ENCODE assay signal across 14 cellular contexts in genomic region chr14:99659333-99659741, GRCh38. TPM values are rescaled to one million over a fixed set of nuclear protein-coding genes. Genes with fewer than 3 reads are reported as not detected.
DNase-seq lines count a peak whose midpoint lies in the region; ATAC-seq and TF ChIP-seq lines count a peak whose summit lies in the region.
"Had no signal": no experiment of that assay in that cellular context is flagged by ENCODE, and none has a peak within 500 bp of the region (broad histone marks: within the 10 kb centered on the region; RNA-seq: fewer than 3 reads in every experiment).

No MANE protein-coding gene starts in this region.

- no peak overlapping the region for H3K4me2 ChIP-seq in GM23248 (ENCODE audit: unreplicated experiment)

- no peak overlapping the region for H3K4me3 ChIP-seq in BE2C (ENCODE audit: low read depth, low read length)
- H3K4me3 ChIP-seq in GM23248, result no peak overlapping the region
- no peak overlapping the region for H3K4me3 ChIP-seq in body of pancreas

- no peak overlapping the region for H2AFZ ChIP-seq in GM23248

- ATAC-seq in body of pancreas, result peak; percentile 33
- ATAC-seq in left colon, result peak; percentile 72
- no peak for ATAC-seq in HG03460 (IDR thresholded peaks at IDR 0.05; ENCODE audit: unreplicated experiment)

- 20 to 21% methylated on average over 32 to 39 of the region's 58 CpGs for WGBS in GM23248 (ENCODE audit: low coverage in 1 of 2, low lambda C conversion rate in 2 of 2, missing lambda C conversion rate in 2 of 2), 2 experiments
- WGBS in body of pancreas, 2 donors, result 7 to 29% methylated on average over 5 to 12 of the region's 58 CpGs

- peaks cover 7% of the 10 kb centered on the region; the same call in 1 of the 2 replicates for H3K4me1 ChIP-seq in BE2C
- peaks cover 12% of the 10 kb centered on the region for H3K4me1 ChIP-seq in GM23248 (ENCODE audit: insufficient read depth)
- peaks cover 5% of the 10 kb centered on the region for H3K4me1 ChIP-seq in body of pancreas

- intact Hi-C loops in body of pancreas (cut with DNase I), result no loop called here
- intact Hi-C loops in left colon (cut with DNase I, micrococcal nuclease), result no loop called here

- H4K20me1 ChIP-seq in GM23248 (ENCODE audit: insufficient read depth), result no peaks in the 10 kb centered on the region

- H3K9me3 ChIP-seq in BE2C, result no peaks in the 10 kb centered on the region
- no peaks in the 10 kb centered on the region for H3K9me3 ChIP-seq in GM23248 (ENCODE audit: low read depth)
- H3K9me3 ChIP-seq in body of pancreas, result no peaks in the 10 kb centered on the region

- H3F3A ChIP-seq in GM23248 (ENCODE audit: insufficient read depth), result no peaks in the 10 kb centered on the region; the same call in 1 of the 2 replicates

- H3K9me2 ChIP-seq in GM23248 (ENCODE audit: insufficient read depth), result no peaks in the 10 kb centered on the region

- DNase-seq in BE2C, result no peak
- peak; percentile 21 for DNase-seq in GM23248
- no peak for DNase-seq in body of pancreas
- no peak for DNase-seq in left colon
- no peak for DNase-seq in stimulated activated CD4-positive, alpha-beta T cell treated with anti-CD3 and anti-CD28 coated beads, Interleukin-12 subunit alpha, Interleukin-12 subunit beta, amount 100 ng/mL, for 4 hours
- DNase-seq in inferior parietal cortex (ENCODE audit: extremely low spot score), result no peak
- DNase-seq in medulla oblongata (ENCODE audit: extremely low spot score), result no peak
- DNase-seq: AML-193, anterior cingulate cortex, NCI-H1694, NCI-H69 had no signal

- TF ChIP-seq CTCF in BE2C (IDR thresholded peaks at IDR 0.05; ENCODE audit: low read depth, low read length) (peak; percentile 8; the same call in 1 of the 2 replicates), body of pancreas (IDR thresholded peaks at IDR 0.05) (peak in 1 of 7 experiments; percentile 3)

- H3K27ac ChIP-seq in GM23248, result no peak overlapping the region
- H3K27ac ChIP-seq in body of pancreas, result no peak overlapping the region
- H3K27ac ChIP-seq: RWPE1 had no signal

- peaks cover 21% of the 10 kb centered on the region for H3K27me3 ChIP-seq in BE2C
- peaks cover 5% of the 10 kb centered on the region; the same call in 1 of the 2 replicates for H3K27me3 ChIP-seq in GM23248 (replicated peaks; ENCODE audit: insufficient read depth)
- H3K27me3 ChIP-seq in body of pancreas, result peaks cover 0 to 4% of the 10 kb centered on the region in 2 donors

- no peaks in the 10 kb centered on the region for H3K79me2 ChIP-seq in GM23248 (ENCODE audit: insufficient read depth)

- in situ Hi-C loops in GM23248 (cut with MboI), result no loop called here

- H3K9ac ChIP-seq in GM23248, result no peak overlapping the region

- H3K36me3 ChIP-seq in BE2C (no peaks in the 10 kb centered on the region), GM23248 (ENCODE audit: low read depth) (no peaks in the 10 kb centered on the region), body of pancreas (replicated peaks in 1 of 2; ENCODE audit: insufficient read depth in 1 of 2, low read depth in 2 of 2) (no peaks in the 10 kb centered on the region)

- no peak for TF ChIP-seq POLR2A in body of pancreas (IDR thresholded peaks at IDR 0.05)

RNA-seq across cellular contexts. Expression of gene HHIPL1, which starts 14.4 kb away (rescaled TPM):
- polyA plus RNA-seq in BE2C (2012; ENCODE audit: insufficient read depth, insufficient read length, low read depth), result 0.14 TPM
- total RNA-seq in GM23248 (2014; rRNA removed; shearing (Covaris generic)), result 11.3 and 19.2 TPM in 2 replicates
- 5.8 and 6.5 TPM in 2 replicates for polyA plus RNA-seq in GM23248 (2016; fragmentation: Nextera tagmentation; extraction: Ambion mirVana)
- total RNA-seq in body of pancreas (under 1 TPM; under 0.01 to 0.26 TPM), left colon (1 to 10 TPM in 1 of 2 donors, under 1 TPM in 1; 0.31 to 1.0 TPM)
- polyA plus RNA-seq: immature natural killer cell had no signal

RNA-seq across cellular contexts. Expression of gene CYP46A1, which starts 24.8 kb away (rescaled TPM):
- polyA plus RNA-seq in BE2C (2012; ENCODE audit: insufficient read depth, insufficient read length, low read depth), result 0.26 TPM
- total RNA-seq in GM23248 (2014; rRNA removed; shearing (Covaris generic)), result 0.13 and 0.22 TPM in 2 replicates
- 0.15 and 0.29 TPM in 2 replicates for polyA plus RNA-seq in GM23248 (2016; fragmentation: Nextera tagmentation; extraction: Ambion mirVana)
- total RNA-seq in body of pancreas (1 to 10 TPM; 1.3 to 4.9 TPM), left colon (under 1 TPM; 0.09 to 0.45 TPM)
- polyA plus RNA-seq: immature natural killer cell had no signal

RNA-seq across cellular contexts. Expression of gene CCDC85C, which starts 55.3 kb away (rescaled TPM):
- polyA plus RNA-seq in BE2C (2012; ENCODE audit: insufficient read depth, insufficient read length, low read depth), result 66.5 TPM
- total RNA-seq in GM23248 (2014; rRNA removed; shearing (Covaris generic)), result 9.0 and 11.0 TPM in 2 replicates
- polyA plus RNA-seq in GM23248 (2016; fragmentation: Nextera tagmentation; extraction: Ambion mirVana), result 0.68 and 1.1 TPM in 2 replicates
- total RNA-seq in body of pancreas (10 to 100 TPM in 1 of 2 donors, 1 to 10 TPM in 1; 8.9 to 10.1 TPM), left colon (10 to 100 TPM; 66.3 to 68.1 TPM)
